In the genomic region with DNA sequence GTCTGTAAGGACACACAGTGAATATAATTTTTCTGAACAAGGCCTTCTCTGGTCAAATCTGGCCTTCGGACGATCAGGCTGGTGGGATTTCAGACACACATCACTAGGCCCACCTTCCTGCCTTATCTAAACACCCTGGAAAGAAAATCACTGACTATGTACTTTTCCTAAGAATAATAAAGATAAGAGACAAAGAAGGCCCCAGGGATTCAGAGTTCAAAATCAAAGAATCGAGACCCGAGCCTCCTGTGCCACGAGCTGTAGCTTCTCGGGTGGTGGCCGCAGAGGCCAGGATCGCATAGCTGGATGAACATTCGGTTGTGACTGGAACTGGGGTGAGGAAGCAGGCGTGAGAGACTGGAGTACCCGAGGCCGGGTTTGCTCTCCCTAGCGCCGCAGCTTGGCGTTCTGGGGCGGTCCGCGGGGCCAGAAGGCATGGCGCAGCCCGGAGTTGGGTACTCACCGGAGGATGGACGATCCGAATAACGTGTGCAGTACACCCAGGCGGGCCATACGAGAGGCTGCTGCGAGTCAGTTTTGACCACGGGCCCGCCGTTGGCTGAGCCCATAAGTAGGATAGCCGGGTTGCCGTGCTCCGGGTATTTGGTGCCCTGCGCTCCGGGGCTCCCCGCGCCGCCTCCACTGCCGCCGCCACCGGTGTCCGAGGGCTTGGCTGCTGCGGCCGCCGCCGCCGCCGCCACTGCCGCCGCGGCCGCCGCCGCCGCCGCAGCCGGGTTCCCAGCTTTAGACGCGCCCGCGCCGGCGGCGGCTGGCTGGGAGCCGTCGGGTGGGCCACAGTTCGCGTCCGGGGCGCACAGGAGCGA, we compare ENCODE assay signal across 9 cellular contexts. TPM values are rescaled to one million over a fixed set of nuclear protein-coding genes. Genes with fewer than 3 reads are reported as not detected.
DNase-seq lines count a peak whose midpoint lies in the region; ATAC-seq and TF ChIP-seq lines count a peak whose summit lies in the region.
"Had no signal": no experiment of that assay in that cellular context is flagged by ENCODE, and none has a peak within 500 bp of the region (broad histone marks: within the 10 kb centered on the region; RNA-seq: fewer than 3 reads in every experiment).

No MANE protein-coding gene starts in this region.

- peaks cover 20 to 31% (median 25%) of the 10 kb centered on the region in 3 donors for H3K4me1 ChIP-seq in skeletal muscle tissue (ENCODE audit: control insufficient read depth in 3 of 3, insufficient read depth in 3 of 3, low read length in 3 of 3)

- peak overlapping the region; percentile 78 to 87 (median 80) for H3K9ac ChIP-seq in skeletal muscle tissue (ENCODE audit: low read depth in 1 of 3, low read length in 3 of 3)

- peak overlapping the region; percentile 42 for H3K4me3 Mint-ChIP-seq in T-helper 2 cell treated with Interferon-gamma antibody and Interleukin-4, amounts not matched to agents 5 μg/mL and 100 μg/mL, for 36 hours

- peaks cover 78% of the 10 kb centered on the region for H3K27me3 Mint-ChIP-seq in T-helper 2 cell treated with Interferon-gamma antibody and Interleukin-4, amounts not matched to agents 5 μg/mL and 100 μg/mL, for 36 hours (ENCODE audit: low read depth)

- H3K9me3 ChIP-seq in MG63 (no peaks in the 10 kb centered on the region), skeletal muscle tissue (ENCODE audit: control insufficient read depth in 3 of 3, low read length in 3 of 3) (no peaks in the 10 kb centered on the region)

- no peak for ATAC-seq in GM18909 (IDR thresholded peaks at IDR 0.05; ENCODE audit: poor library complexity, unreplicated experiment)
- no peak for ATAC-seq in esophagus mucosa

- H3K4me3 ChIP-seq in MG63: peak overlapping the region; percentile 77
- peak overlapping the region; percentile 22 for H3K4me3 ChIP-seq in fibroblast of pulmonary artery (replicated peaks; ENCODE audit: low read depth, low read length)
- peak overlapping the region; percentile 78 to 82 (median 82) for H3K4me3 ChIP-seq in skeletal muscle tissue (ENCODE audit: low read length in 3 of 3)

- no peaks in the 10 kb centered on the region for H3K36me3 Mint-ChIP-seq in T-helper 2 cell treated with Interferon-gamma antibody and Interleukin-4, amounts not matched to agents 5 μg/mL and 100 μg/mL, for 36 hours (ENCODE audit: low read depth)

- DNase-seq in T-helper 2 cell treated with Interferon-gamma antibody and Interleukin-4, amounts not matched to agents 5 μg/mL and 100 μg/mL, for 36 hours (ENCODE audit: low spot score): no peak
- DNase-seq in T-helper 2 cell (no peak), MG63 (peak; percentile 31), fibroblast of pulmonary artery (ENCODE audit: low read depth) (no peak), SK-N-DZ (ENCODE audit: low spot score) (no peak)

- TF ChIP-seq CTCF in fibroblast of pulmonary artery (IDR thresholded peaks at IDR 0.05; ENCODE audit: low read length, missing control alignments): no peak

- peak overlapping the region; percentile 78 for H3K27ac ChIP-seq in skeletal muscle tissue (ENCODE audit: low read depth, low read length)

- H3K27me3 ChIP-seq in MG63 (no peaks in the 10 kb centered on the region), skeletal muscle tissue (ENCODE audit: control insufficient read depth in 3 of 3, insufficient read depth in 3 of 3, low read length in 3 of 3) (peaks cover 23 to 51% (median 46%) of the 10 kb centered on the region in 3 donors)

- peak overlapping the region; percentile 63 for H3K27ac Mint-ChIP-seq in T-helper 2 cell treated with Interferon-gamma antibody and Interleukin-4, amounts not matched to agents 5 μg/mL and 100 μg/mL, for 36 hours

- H3K36me3 ChIP-seq in MG63 (peaks cover 32% of the 10 kb centered on the region), skeletal muscle tissue (ENCODE audit: control insufficient read depth in 3 of 3, insufficient read depth in 3 of 3, low read length in 3 of 3) (peaks cover 0 to 3% (median 0%) of the 10 kb centered on the region in 3 donors)

- no peaks in the 10 kb centered on the region for H3K9me3 Mint-ChIP-seq in T-helper 2 cell treated with Interferon-gamma antibody and Interleukin-4, amounts not matched to agents 5 μg/mL and 100 μg/mL, for 36 hours

- H3K4me1 Mint-ChIP-seq in T-helper 2 cell treated with Interferon-gamma antibody and Interleukin-4, amounts not matched to agents 5 μg/mL and 100 μg/mL, for 36 hours (ENCODE audit: low read depth): peaks cover 3% of the 10 kb centered on the region

RNA-seq across cellular contexts. Expression of a gene that starts 1.4 kb away (rescaled TPM):
- total RNA-seq in MG63 (2014; rRNA removed; shearing (Covaris generic); ENCODE audit: low replicate concordance): 1.2 and 7.2 TPM in 2 replicates
- total RNA-seq in skeletal muscle tissue (4.2 TPM), esophagus mucosa (0.08 TPM)
- polyA plus RNA-seq in SK-N-DZ (2014; cell fraction: cytosol; rRNA removed): 0.51 and 0.89 TPM in 2 replicates
- 0.50 TPM in 1 of 2 replicates, not detected in the other for polyA plus RNA-seq in SK-N-DZ (2014; cell fraction: nucleus; rRNA removed)
- total RNA-seq: lung microvascular endothelial cell had no signal

Comparison
In these comparisons a context has a peak if more than half of its experiments do, and no peak if none do; other contexts are left out.
1. H3K4me3 ChIP-seq: peak in every context shown above with its lines; median percentile 82 in skeletal muscle tissue; 77 in MG63; 22 in fibroblast of pulmonary artery.